16 cellular contexts compared by ENCODE assay signal in the genomic region with DNA sequence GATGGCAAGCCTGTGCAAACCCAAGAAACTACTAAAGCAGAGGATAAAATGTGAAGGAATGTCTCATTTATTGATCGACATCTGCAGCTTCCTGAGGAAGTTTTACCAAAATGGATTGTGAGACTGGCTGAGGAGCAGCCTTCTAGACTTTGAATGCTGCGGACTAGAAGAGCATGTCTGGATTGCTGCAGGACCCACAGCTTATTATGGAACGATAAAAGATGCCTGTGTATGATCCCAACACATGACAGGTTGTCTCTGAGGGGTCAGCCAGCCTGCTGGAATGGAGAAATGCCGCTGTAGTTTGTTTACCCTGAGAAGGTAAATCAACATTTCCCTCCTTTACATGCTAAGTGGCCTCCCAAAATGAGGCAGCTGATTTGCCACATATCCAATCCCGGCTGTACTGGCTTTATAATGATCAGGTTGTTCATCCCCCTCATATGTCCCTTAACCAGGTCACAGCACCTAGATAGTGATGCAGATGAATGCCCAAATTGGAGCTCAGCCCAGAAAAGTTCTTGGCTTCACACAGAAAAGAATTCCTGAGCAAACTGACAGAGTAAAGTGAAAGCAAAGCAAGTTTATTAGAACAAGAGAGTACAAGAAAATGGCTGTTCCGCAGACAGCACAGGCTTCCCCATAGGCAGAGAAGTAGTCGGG.
DNase-seq lines count a peak whose midpoint lies in the region; ATAC-seq, FAIRE-seq and TF ChIP-seq lines count a peak whose summit lies in the region.
"Had no signal": no experiment of that assay in that cellular context is flagged by ENCODE, and none has a peak within 500 bp of the region (broad histone marks: within the 10 kb centered on the region; RNA-seq: fewer than 3 reads in every experiment).

No MANE protein-coding gene starts in this region.

- H3K4me3 Mint-ChIP-seq in T-helper 17 cell = no peak overlapping the region
- H3K4me3 Mint-ChIP-seq: activated CD4-positive, alpha-beta T cell treated with anti-CD3 and anti-CD28 coated beads, Interleukin-2, amount 10 ng/mL, durations not matched to agents 7 days and 5 days; T-helper 1 cell treated with Interleukin-12 subunit alpha and Interleukin-12 subunit beta and Interleukin-4 antibody, amounts not matched to agents 30 μg/mL and 1 μg/mL, for 36 hours had no signal

- TF ChIP-seq EP300 in A549 (IDR thresholded peaks at IDR 0.05) = no peak
- no peak for TF ChIP-seq EP300 in esophagus muscularis mucosa (IDR thresholded peaks at IDR 0.05)

- no peaks in the 10 kb centered on the region for H3K4me1 Mint-ChIP-seq in T-helper 17 cell
- H3K4me1 Mint-ChIP-seq: activated CD4-positive, alpha-beta T cell treated with anti-CD3 and anti-CD28 coated beads, Interleukin-2, amount 10 ng/mL, durations not matched to agents 7 days and 5 days had no signal

- H3K27ac Mint-ChIP-seq in T-helper 17 cell = no peak overlapping the region
- H3K27ac Mint-ChIP-seq: activated CD4-positive, alpha-beta T cell treated with anti-CD3 and anti-CD28 coated beads, Interleukin-2, amount 10 ng/mL, durations not matched to agents 7 days and 5 days; T-helper 1 cell treated with Interleukin-12 subunit alpha and Interleukin-12 subunit beta and Interleukin-4 antibody, amounts not matched to agents 30 μg/mL and 1 μg/mL, for 36 hours had no signal

- in situ Hi-C loops in Panc1 (cut with HindIII; ENCODE audit: low pct_unique_long_range_greater_than_20kb, low sequenced_read_pairs) = no loop called here

- no peak for TF ChIP-seq RAD21 in A549 (conservative IDR thresholded peaks at IDR 0.05 in 1 of 2, IDR thresholded peaks at IDR 0.05 in 1 of 2)

- H3K4me2 ChIP-seq in A549 = peak overlapping the region; percentile 14; the same call in 1 of the 3 replicates

- H3K27ac ChIP-seq in A549 (no peak overlapping the region; a peak in 1 of 6 replicates), Panc1 (ENCODE audit: low read length) (peak overlapping the region; percentile 12; the same call in 1 of the 2 replicates), esophagus muscularis mucosa (replicated peaks in 1 of 4) (peak overlapping the region in 3 of 4 donors; percentile 23 to 57 (median 24)), upper lobe of right lung (no peak overlapping the region)
- H3K27ac ChIP-seq: Peyer's patch, testis had no signal

- CTCF ChIA-PET in A549 (lab: Yijun Ruan, JAX) = interaction anchor here (0.6 to 2.1 kb wide), 7 partner anchors 9 to 361 kb away, joined by 3 to 7 read pairs (median 4); no protein-coding TSS in a partner anchor
- CTCF ChIA-PET in Panc1 (lab: Charles Lee) = no interaction called here

- H3K9me3 ChIP-seq in A549 (no peaks in the 10 kb centered on the region), Panc1 (ENCODE audit: control insufficient read depth, insufficient read depth, low read depth, low read length) (no peaks in the 10 kb centered on the region), esophagus muscularis mucosa (no peaks in the 10 kb centered on the region), T-helper 17 cell (ENCODE audit: control insufficient read depth, low read length, poor library complexity, severe bottlenecking) (no peaks in the 10 kb centered on the region), upper lobe of right lung (no peaks in the 10 kb centered on the region)
- H3K9me3 ChIP-seq: Peyer's patch, testis had no signal

- H3K27me3 Mint-ChIP-seq in T-helper 17 cell = peaks cover 40% of the 10 kb centered on the region
- H3K27me3 Mint-ChIP-seq: activated CD4-positive, alpha-beta T cell treated with anti-CD3 and anti-CD28 coated beads, Interleukin-2, amount 10 ng/mL, durations not matched to agents 7 days and 5 days had no signal

- WGBS in A549 (ENCODE audit: missing lambda C conversion rate) = 60% methylated on average over 7 of the region's 7 CpGs
- 58% methylated on average over 7 of the region's 7 CpGs for WGBS in esophagus muscularis mucosa

- POLR2A ChIA-PET in A549 (lab: Yijun Ruan, JAX) = no interaction called here
- POLR2A ChIA-PET in Panc1 (lab: Charles Lee) = no interaction called here

- H3K36me3 ChIP-seq in Panc1 (ENCODE audit: control insufficient read depth, insufficient read depth, low read length) = no peaks in the 10 kb centered on the region
- H3K36me3 ChIP-seq in esophagus muscularis mucosa = no peaks in the 10 kb centered on the region
- H3K36me3 ChIP-seq in upper lobe of right lung = no peaks in the 10 kb centered on the region
- H3K36me3 ChIP-seq: Peyer's patch had no signal

- intact Hi-C loops in Panc1 (cut with micrococcal nuclease; ENCODE audit: unreplicated experiment) (no loop called here), esophagus muscularis mucosa (cut with DNase I) (no loop called here), upper lobe of right lung (cut with DNase I) (no loop called here)

- no peak for FAIRE-seq in A549 (lab: Jason Lieb, UNC)

- H3K36me3 Mint-ChIP-seq in T-helper 17 cell (ENCODE audit: low read depth) = no peaks in the 10 kb centered on the region

- TF ChIP-seq CTCF in A549 (IDR thresholded peaks at IDR 0.05) = no peak
- TF ChIP-seq CTCF in Panc1 (IDR thresholded peaks at IDR 0.05) = no peak
- no peak for TF ChIP-seq CTCF in esophagus muscularis mucosa (IDR thresholded peaks at IDR 0.05)
- no peak for TF ChIP-seq CTCF in upper lobe of right lung (IDR thresholded peaks at IDR 0.05)

- no peaks in the 10 kb centered on the region for H3K27me3 ChIP-seq in Panc1 (ENCODE audit: control insufficient read depth, insufficient read depth, low read length)
- H3K27me3 ChIP-seq in esophagus muscularis mucosa = no peaks in the 10 kb centered on the region
- no peaks in the 10 kb centered on the region for H3K27me3 ChIP-seq in upper lobe of right lung
- H3K27me3 ChIP-seq: Peyer's patch, testis had no signal

- DNase-seq in A549 (ENCODE audit: low read depth in 1 of 2, low spot score in 1 of 2) = no peak
- DNase-seq in Panc1 (ENCODE audit: low read depth, low spot score) = no peak
- no peak for DNase-seq in esophagus muscularis mucosa (ENCODE audit: extremely low spot score)
- DNase-seq in medulla oblongata (ENCODE audit: extremely low spot score) = peak; percentile 19
- no peak for DNase-seq in T-helper 17 cell
- DNase-seq in upper lobe of right lung = no peak
- DNase-seq in MV-4-11 (lab: John Stamatoyannopoulos, UW) = no peak
- no peak for DNase-seq in NCI-H187 (lab: John Stamatoyannopoulos, UW)
- DNase-seq: activated CD4-positive, alpha-beta T cell treated with anti-CD3 and anti-CD28 coated beads, Interleukin-2, amount 10 ng/mL, durations not matched to agents 7 days and 5 days; anterior cingulate cortex; DMS 273 treated with DMSO at 0.1 percent for 48 hours; effector memory CD4-positive, alpha-beta T cell; Peyer's patch; stimulated activated CD4-positive, alpha-beta T cell treated with anti-CD3 and anti-CD28 coated beads, Interleukin-12 subunit alpha, Interleukin-12 subunit beta, amount 100 ng/mL, for 4 hours; testis had no signal

- no TSS peak for BruUV-seq in Panc1 (replicated peaks; lab: Mats Ljungman, UMichigan)

- H3K4me3 ChIP-seq in A549 = no peak overlapping the region
- peak overlapping the region; percentile 9 to 37; a peak in 3 of 4 replicates for H3K4me3 ChIP-seq in Panc1 (ENCODE audit: low read depth in 2 of 2, low read length in 2 of 2)
- H3K4me3 ChIP-seq in esophagus muscularis mucosa = peak overlapping the region; percentile 31 to 42 (median 34)
- H3K4me3 ChIP-seq in upper lobe of right lung = no peak overlapping the region
- H3K4me3 ChIP-seq: Peyer's patch, testis had no signal

- no peak for TF ChIP-seq POLR2A in A549 (IDR thresholded peaks at IDR 0.05; ENCODE audit: low read length)
- TF ChIP-seq POLR2A in esophagus muscularis mucosa (IDR thresholded peaks at IDR 0.05; ENCODE audit: low read depth) = no peak

- ATAC-seq in A549 = peak in 1 of 2 experiments; percentile 27; a peak in 1 of 6 replicates
- peak; percentile 56 for ATAC-seq in Panc1
- ATAC-seq in T-helper 17 cell = no peak
- no peak for ATAC-seq in upper lobe of right lung

- no peaks in the 10 kb centered on the region for H3K4me1 ChIP-seq in A549
- H3K4me1 ChIP-seq in Panc1 (ENCODE audit: control insufficient read depth, insufficient read depth, low read length) = peaks cover 9% of the 10 kb centered on the region; the same call in 1 of the 2 replicates
- H3K4me1 ChIP-seq in esophagus muscularis mucosa = peaks cover 0 to 31% (median 26%) of the 10 kb centered on the region in 4 donors
- no peaks in the 10 kb centered on the region for H3K4me1 ChIP-seq in upper lobe of right lung
- H3K4me1 ChIP-seq: Peyer's patch, testis had no signal

TF ChIP-seq in A549, 52 proteins besides CTCF, POLR2A, EP300 and RAD21:
- TF ChIP-seq RFX5 (IDR thresholded peaks at IDR 0.05) = no peak

Comparison
In these comparisons a context has a peak if more than half of its experiments do, and no peak if none do; other contexts are left out.
1. H3K27ac ChIP-seq: peak in Panc1 (single experiment) and esophagus muscularis mucosa (3 of 4); none in A549 (0 of 2) and upper lobe of right lung (single experiment).
2. H3K4me3 ChIP-seq: peak in Panc1 (2 of 2) and esophagus muscularis mucosa (4 of 4); none in A549 (single experiment) and upper lobe of right lung (single experiment).